Comparison of ENCODE assay signal across 1 cellular context in genomic region chr3:136752327-136753111, GRCh38.
TF ChIP-seq lines count a peak whose summit lies in the region.

TSS of gene STAG1 (minus strand) at chr3:136752378. CDS start at chr3:136630898, 121,480 bp downstream.

TF ChIP-seq in K562, 482 proteins besides CTCF, POLR2A, EP300 and RAD21 (continued from another document):
- TF ChIP-seq GTF3C2 (IDR thresholded peaks at IDR 0.05; ENCODE audit: borderline replicate concordance, extremely low read depth, insufficient read length) = no peak
- no peak for TF ChIP-seq RBM15 (IDR thresholded peaks at IDR 0.05; ENCODE audit: insufficient read depth, low read length)
- peak; percentile 57 for TF ChIP-seq GABPA (tag; conservative IDR thresholded peaks at IDR 0.05; ENCODE audit: low read depth)
- no peak for TF ChIP-seq ZNF696 (CRISPR knock-in tag; conservative IDR thresholded peaks at IDR 0.05)
- TF ChIP-seq ZNF224 (CRISPR knock-in tag; IDR thresholded peaks at IDR 0.05) = no peak
- no peak for TF ChIP-seq HDAC3 (IDR thresholded peaks at IDR 0.05; ENCODE audit: borderline replicate concordance, partially characterized antibody)
- TF ChIP-seq E2F6 (IDR thresholded peaks at IDR 0.05; ENCODE audit: borderline replicate concordance in 1 of 2, extremely low read depth in 1 of 2, insufficient read depth in 1 of 2, insufficient read length in 1 of 2, low read depth in 1 of 2, low read length in 1 of 2, poor library complexity in 1 of 2, severe bottlenecking in 1 of 2) = peak; percentile 83 to 89
- no peak for TF ChIP-seq PTBP1 (IDR thresholded peaks at IDR 0.05; ENCODE audit: low read depth, low read length)
- TF ChIP-seq SUPT5H (IDR thresholded peaks at IDR 0.05) = peak; percentile 71
- TF ChIP-seq RBM17 (IDR thresholded peaks at IDR 0.05; ENCODE audit: borderline replicate concordance, low read depth, low read length) = no peak
- no peak for TF ChIP-seq PYGO2 (tag; IDR thresholded peaks at IDR 0.05)
- no peak for TF ChIP-seq ZNF431 (CRISPR knock-in tag; IDR thresholded peaks at IDR 0.05)
- TF ChIP-seq SRSF1 (IDR thresholded peaks at IDR 0.05; ENCODE audit: low read depth, low read length) = no peak
- TF ChIP-seq, protein P1, sequence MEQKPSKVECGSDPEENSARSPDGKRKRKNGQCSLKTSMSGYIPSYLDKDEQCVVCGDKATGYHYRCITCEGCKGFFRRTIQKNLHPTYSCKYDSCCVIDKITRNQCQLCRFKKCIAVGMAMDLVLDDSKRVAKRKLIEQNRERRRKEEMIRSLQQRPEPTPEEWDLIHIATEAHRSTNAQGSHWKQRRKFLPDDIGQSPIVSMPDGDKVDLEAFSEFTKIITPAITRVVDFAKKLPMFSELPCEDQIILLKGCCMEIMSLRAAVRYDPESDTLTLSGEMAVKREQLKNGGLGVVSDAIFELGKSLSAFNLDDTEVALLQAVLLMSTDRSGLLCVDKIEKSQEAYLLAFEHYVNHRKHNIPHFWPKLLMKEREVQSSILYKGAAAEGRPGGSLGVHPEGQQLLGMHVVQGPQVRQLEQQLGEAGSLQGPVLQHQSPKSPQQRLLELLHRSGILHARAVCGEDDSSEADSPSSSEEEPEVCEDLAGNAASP (IDR thresholded peaks at IDR 0.05) = no peak
- no peak for TF ChIP-seq RBM14 (IDR thresholded peaks at IDR 0.05; ENCODE audit: borderline replicate concordance, insufficient read depth, low read depth, low read length)
- no peak for TF ChIP-seq CBX8 (IDR thresholded peaks at IDR 0.05; ENCODE audit: borderline replicate concordance, extremely low read depth, low read depth, low read length, poor library complexity, severe bottlenecking)
- 0 out of 2 replicates have a peak, but pooled peaks have one; percentile 80 for TF ChIP-seq FOXP1 (CRISPR knock-in tag; IDR thresholded peaks at IDR 0.05)
- TF ChIP-seq FOXJ3 (CRISPR knock-in tag; IDR thresholded peaks at IDR 0.05) = no peak
- no peak for TF ChIP-seq KLF1 (tag; IDR thresholded peaks at IDR 0.05)
- peak; percentile 81 for TF ChIP-seq PHF8 (IDR thresholded peaks at IDR 0.05; ENCODE audit: borderline replicate concordance, low read length)
- TF ChIP-seq NONO (IDR thresholded peaks at IDR 0.05; ENCODE audit: low read depth in 2 of 2, low read length in 1 of 2) = no peak
- TF ChIP-seq ZNF551 (CRISPR knock-in tag; IDR thresholded peaks at IDR 0.05) = no peak
- peak; percentile 84 for TF ChIP-seq EP400 (IDR thresholded peaks at IDR 0.05)
- TF ChIP-seq ZNF586 (CRISPR knock-in tag; conservative IDR thresholded peaks at IDR 0.05) = no peak
- TF ChIP-seq SP2 (IDR thresholded peaks at IDR 0.05; ENCODE audit: extremely low read depth, low read depth, low read length, poor library complexity, severe bottlenecking) = no peak
- no peak for TF ChIP-seq ZBTB12 (CRISPR knock-in tag; IDR thresholded peaks at IDR 0.05)
- TF ChIP-seq NCOA1 (IDR thresholded peaks at IDR 0.05; ENCODE audit: low read depth) = no peak
- TF ChIP-seq RBM25 (IDR thresholded peaks at IDR 0.05; ENCODE audit: low read depth, low read length, severe bottlenecking) = peak; percentile 81
- TF ChIP-seq TAF9B (IDR thresholded peaks at IDR 0.05; ENCODE audit: partially characterized antibody) = peak; percentile 41
- TF ChIP-seq POLR2B (IDR thresholded peaks at IDR 0.05; ENCODE audit: low read depth, partially characterized antibody) = peak; percentile 71
- no peak for TF ChIP-seq NFIC (IDR thresholded peaks at IDR 0.05)
- no peak for TF ChIP-seq XRCC3 (IDR thresholded peaks at IDR 0.05)
